In the genomic region with DNA sequence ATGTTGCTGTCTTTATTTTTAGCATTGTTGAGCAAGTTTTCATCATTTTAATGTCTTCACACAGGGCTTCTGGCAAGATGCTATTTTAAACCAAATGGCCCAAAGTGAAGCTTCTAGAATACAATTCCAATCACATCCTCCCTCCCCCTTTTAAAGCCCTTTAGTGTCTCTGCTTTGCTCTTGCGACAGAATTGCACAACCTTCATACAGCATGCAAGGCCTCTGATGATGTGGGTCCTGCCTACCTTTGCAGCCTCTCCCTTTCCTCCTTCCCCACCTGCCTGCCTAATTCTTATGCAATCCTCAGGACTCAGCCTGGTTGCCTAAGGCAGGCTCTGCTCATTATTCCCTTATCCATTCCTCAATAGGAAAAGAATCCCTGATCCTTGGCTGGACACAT, we compare ENCODE assay signal across 1 cellular context.
A peak's percentile ranks its signal among the peaks of the same experiment; 100 is the strongest.
TF ChIP-seq lines count a peak whose summit lies in the region.

No MANE protein-coding gene starts in this region.

TF ChIP-seq in HepG2, 621 proteins besides CTCF, POLR2A, EP300 and RAD21 (continued from another document):
- TF ChIP-seq, protein P1, sequence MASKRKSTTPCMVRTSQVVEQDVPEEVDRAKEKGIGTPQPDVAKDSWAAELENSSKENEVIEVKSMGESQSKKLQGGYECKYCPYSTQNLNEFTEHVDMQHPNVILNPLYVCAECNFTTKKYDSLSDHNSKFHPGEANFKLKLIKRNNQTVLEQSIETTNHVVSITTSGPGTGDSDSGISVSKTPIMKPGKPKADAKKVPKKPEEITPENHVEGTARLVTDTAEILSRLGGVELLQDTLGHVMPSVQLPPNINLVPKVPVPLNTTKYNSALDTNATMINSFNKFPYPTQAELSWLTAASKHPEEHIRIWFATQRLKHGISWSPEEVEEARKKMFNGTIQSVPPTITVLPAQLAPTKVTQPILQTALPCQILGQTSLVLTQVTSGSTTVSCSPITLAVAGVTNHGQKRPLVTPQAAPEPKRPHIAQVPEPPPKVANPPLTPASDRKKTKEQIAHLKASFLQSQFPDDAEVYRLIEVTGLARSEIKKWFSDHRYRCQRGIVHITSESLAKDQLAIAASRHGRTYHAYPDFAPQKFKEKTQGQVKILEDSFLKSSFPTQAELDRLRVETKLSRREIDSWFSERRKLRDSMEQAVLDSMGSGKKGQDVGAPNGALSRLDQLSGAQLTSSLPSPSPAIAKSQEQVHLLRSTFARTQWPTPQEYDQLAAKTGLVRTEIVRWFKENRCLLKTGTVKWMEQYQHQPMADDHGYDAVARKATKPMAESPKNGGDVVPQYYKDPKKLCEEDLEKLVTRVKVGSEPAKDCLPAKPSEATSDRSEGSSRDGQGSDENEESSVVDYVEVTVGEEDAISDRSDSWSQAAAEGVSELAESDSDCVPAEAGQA (IDR thresholded peaks at IDR 0.05; ENCODE audit: low read depth): no peak
- TF ChIP-seq, protein P1 (CRISPR knock-in tag; IDR thresholded peaks at IDR 0.05; ENCODE audit: borderline replicate concordance): no peak
- TF ChIP-seq, protein P2, sequence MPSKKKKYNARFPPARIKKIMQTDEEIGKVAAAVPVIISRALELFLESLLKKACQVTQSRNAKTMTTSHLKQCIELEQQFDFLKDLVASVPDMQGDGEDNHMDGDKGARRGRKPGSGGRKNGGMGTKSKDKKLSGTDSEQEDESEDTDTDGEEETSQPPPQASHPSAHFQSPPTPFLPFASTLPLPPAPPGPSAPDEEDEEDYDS (CRISPR knock-in tag; IDR thresholded peaks at IDR 0.05): no peak
- TF ChIP-seq, protein P3, sequence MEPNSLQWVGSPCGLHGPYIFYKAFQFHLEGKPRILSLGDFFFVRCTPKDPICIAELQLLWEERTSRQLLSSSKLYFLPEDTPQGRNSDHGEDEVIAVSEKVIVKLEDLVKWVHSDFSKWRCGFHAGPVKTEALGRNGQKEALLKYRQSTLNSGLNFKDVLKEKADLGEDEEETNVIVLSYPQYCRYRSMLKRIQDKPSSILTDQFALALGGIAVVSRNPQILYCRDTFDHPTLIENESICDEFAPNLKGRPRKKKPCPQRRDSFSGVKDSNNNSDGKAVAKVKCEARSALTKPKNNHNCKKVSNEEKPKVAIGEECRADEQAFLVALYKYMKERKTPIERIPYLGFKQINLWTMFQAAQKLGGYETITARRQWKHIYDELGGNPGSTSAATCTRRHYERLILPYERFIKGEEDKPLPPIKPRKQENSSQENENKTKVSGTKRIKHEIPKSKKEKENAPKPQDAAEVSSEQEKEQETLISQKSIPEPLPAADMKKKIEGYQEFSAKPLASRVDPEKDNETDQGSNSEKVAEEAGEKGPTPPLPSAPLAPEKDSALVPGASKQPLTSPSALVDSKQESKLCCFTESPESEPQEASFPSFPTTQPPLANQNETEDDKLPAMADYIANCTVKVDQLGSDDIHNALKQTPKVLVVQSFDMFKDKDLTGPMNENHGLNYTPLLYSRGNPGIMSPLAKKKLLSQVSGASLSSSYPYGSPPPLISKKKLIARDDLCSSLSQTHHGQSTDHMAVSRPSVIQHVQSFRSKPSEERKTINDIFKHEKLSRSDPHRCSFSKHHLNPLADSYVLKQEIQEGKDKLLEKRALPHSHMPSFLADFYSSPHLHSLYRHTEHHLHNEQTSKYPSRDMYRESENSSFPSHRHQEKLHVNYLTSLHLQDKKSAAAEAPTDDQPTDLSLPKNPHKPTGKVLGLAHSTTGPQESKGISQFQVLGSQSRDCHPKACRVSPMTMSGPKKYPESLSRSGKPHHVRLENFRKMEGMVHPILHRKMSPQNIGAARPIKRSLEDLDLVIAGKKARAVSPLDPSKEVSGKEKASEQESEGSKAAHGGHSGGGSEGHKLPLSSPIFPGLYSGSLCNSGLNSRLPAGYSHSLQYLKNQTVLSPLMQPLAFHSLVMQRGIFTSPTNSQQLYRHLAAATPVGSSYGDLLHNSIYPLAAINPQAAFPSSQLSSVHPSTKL (CRISPR knock-in tag; IDR thresholded peaks at IDR 0.05): no peak
- peak; percentile 39; the same call in 1 of the 2 replicates for TF ChIP-seq GATAD2A (CRISPR knock-in tag; IDR thresholded peaks at IDR 0.05)
- TF ChIP-seq, protein P4, sequence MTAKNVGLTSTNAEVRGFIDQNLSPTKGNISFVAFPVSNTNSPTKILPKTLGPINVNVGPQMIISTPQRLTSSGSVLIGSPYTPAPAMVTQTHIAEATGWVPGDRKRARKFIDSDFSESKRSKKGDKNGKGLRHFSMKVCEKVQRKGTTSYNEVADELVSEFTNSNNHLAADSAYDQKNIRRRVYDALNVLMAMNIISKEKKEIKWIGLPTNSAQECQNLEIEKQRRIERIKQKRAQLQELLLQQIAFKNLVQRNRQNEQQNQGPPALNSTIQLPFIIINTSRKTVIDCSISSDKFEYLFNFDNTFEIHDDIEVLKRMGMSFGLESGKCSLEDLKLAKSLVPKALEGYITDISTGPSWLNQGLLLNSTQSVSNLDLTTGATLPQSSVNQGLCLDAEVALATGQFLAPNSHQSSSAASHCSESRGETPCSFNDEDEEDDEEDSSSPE (CRISPR knock-in tag; IDR thresholded peaks at IDR 0.05): no peak
- 0 out of 2 replicates have a peak, but pooled peaks have one; percentile 16 for TF ChIP-seq ZNF331 (CRISPR knock-in tag; IDR thresholded peaks at IDR 0.05)
- TF ChIP-seq, protein P5, sequence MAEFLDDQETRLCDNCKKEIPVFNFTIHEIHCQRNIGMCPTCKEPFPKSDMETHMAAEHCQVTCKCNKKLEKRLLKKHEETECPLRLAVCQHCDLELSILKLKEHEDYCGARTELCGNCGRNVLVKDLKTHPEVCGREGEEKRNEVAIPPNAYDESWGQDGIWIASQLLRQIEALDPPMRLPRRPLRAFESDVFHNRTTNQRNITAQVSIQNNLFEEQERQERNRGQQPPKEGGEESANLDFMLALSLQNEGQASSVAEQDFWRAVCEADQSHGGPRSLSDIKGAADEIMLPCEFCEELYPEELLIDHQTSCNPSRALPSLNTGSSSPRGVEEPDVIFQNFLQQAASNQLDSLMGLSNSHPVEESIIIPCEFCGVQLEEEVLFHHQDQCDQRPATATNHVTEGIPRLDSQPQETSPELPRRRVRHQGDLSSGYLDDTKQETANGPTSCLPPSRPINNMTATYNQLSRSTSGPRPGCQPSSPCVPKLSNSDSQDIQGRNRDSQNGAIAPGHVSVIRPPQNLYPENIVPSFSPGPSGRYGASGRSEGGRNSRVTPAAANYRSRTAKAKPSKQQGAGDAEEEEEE (CRISPR knock-in tag; IDR thresholded peaks at IDR 0.05; ENCODE audit: borderline replicate concordance): no peak
- TF ChIP-seq, protein P6, sequence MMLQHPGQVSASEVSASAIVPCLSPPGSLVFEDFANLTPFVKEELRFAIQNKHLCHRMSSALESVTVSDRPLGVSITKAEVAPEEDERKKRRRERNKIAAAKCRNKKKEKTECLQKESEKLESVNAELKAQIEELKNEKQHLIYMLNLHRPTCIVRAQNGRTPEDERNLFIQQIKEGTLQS (CRISPR knock-in tag; IDR thresholded peaks at IDR 0.05): no peak
- TF ChIP-seq, protein P7, sequence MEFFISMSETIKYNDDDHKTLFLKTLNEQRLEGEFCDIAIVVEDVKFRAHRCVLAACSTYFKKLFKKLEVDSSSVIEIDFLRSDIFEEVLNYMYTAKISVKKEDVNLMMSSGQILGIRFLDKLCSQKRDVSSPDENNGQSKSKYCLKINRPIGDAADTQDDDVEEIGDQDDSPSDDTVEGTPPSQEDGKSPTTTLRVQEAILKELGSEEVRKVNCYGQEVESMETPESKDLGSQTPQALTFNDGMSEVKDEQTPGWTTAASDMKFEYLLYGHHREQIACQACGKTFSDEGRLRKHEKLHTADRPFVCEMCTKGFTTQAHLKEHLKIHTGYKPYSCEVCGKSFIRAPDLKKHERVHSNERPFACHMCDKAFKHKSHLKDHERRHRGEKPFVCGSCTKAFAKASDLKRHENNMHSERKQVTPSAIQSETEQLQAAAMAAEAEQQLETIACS (CRISPR knock-in tag; IDR thresholded peaks at IDR 0.05): no peak
- no peak for TF ChIP-seq CBX1 (IDR thresholded peaks at IDR 0.05; ENCODE audit: low read depth)
- TF ChIP-seq FOXP1 (IDR thresholded peaks at IDR 0.05): no peak
- no peak for TF ChIP-seq FOXP1 (CRISPR knock-in tag; IDR thresholded peaks at IDR 0.05)
- TF ChIP-seq ZNF773 (CRISPR knock-in tag; IDR thresholded peaks at IDR 0.05; ENCODE audit: borderline replicate concordance): no peak
- TF ChIP-seq ZSCAN29 (CRISPR knock-in tag; conservative IDR thresholded peaks at IDR 0.05): no peak
- no peak for TF ChIP-seq HMG20A (CRISPR knock-in tag; IDR thresholded peaks at IDR 0.05; ENCODE audit: borderline replicate concordance)
